ENCODE assay signal across 1 cellular context in the genomic region with DNA sequence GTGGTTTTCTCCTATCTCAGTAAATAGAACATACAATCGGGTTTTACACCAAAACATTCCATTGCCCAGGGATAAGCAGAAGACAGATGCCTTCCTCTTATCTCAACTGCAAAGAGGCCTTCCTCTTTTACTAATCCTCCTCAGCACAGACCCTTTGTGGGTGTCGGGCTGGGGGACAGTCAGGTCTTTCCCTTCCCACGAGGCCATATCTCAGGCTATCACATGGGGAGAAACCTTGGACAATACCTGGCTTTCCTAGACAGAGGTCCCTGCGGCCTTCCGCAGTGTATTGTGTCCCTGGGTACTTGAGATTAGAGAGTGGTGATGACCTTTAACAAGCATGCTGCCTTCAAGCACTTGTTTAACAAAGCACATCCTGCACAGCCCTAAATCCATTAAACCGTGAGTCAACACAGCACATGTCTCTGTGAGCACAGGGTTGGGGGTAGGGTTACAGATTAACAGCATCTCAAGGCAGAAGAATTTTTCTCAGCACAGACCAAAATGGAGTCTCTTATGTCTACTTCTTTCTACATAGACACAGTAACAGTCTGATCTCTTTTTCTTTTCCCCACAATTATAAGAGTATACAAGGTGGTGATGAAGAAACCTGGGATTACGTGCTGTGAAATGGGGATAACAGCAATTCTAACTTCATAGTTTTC.
TF ChIP-seq lines count a peak whose summit lies in the region.
"Not testable (repeated sequence)": the region's sequence is repeated elsewhere in the genome, so short reads cannot be mapped to it uniquely, and the experiment has no call there.

No MANE protein-coding gene starts in this region.

TF ChIP-seq in HepG2, 621 proteins besides CTCF, POLR2A, EP300 and RAD21 (continued from another document):
- TF ChIP-seq, protein P1, sequence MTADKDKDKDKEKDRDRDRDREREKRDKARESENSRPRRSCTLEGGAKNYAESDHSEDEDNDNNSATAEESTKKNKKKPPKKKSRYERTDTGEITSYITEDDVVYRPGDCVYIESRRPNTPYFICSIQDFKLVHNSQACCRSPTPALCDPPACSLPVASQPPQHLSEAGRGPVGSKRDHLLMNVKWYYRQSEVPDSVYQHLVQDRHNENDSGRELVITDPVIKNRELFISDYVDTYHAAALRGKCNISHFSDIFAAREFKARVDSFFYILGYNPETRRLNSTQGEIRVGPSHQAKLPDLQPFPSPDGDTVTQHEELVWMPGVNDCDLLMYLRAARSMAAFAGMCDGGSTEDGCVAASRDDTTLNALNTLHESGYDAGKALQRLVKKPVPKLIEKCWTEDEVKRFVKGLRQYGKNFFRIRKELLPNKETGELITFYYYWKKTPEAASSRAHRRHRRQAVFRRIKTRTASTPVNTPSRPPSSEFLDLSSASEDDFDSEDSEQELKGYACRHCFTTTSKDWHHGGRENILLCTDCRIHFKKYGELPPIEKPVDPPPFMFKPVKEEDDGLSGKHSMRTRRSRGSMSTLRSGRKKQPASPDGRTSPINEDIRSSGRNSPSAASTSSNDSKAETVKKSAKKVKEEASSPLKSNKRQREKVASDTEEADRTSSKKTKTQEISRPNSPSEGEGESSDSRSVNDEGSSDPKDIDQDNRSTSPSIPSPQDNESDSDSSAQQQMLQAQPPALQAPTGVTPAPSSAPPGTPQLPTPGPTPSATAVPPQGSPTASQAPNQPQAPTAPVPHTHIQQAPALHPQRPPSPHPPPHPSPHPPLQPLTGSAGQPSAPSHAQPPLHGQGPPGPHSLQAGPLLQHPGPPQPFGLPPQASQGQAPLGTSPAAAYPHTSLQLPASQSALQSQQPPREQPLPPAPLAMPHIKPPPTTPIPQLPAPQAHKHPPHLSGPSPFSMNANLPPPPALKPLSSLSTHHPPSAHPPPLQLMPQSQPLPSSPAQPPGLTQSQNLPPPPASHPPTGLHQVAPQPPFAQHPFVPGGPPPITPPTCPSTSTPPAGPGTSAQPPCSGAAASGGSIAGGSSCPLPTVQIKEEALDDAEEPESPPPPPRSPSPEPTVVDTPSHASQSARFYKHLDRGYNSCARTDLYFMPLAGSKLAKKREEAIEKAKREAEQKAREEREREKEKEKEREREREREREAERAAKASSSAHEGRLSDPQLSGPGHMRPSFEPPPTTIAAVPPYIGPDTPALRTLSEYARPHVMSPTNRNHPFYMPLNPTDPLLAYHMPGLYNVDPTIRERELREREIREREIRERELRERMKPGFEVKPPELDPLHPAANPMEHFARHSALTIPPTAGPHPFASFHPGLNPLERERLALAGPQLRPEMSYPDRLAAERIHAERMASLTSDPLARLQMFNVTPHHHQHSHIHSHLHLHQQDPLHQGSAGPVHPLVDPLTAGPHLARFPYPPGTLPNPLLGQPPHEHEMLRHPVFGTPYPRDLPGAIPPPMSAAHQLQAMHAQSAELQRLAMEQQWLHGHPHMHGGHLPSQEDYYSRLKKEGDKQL (CRISPR knock-in tag; IDR thresholded peaks at IDR 0.05; ENCODE audit: low read depth), result 0 out of 2 replicates have a peak, but pooled peaks have one; percentile 23
- not testable (repeated sequence) for TF ChIP-seq SOX6, FOXP1 (IDR thresholded peaks at IDR 0.05)
- TF ChIP-seq SOX6 (CRISPR knock-in tag; IDR thresholded peaks at IDR 0.05) (peak; percentile 28; the same call in 1 of the 2 replicates), FOXP1 (CRISPR knock-in tag; IDR thresholded peaks at IDR 0.05) (0 out of 2 replicates have a peak, but pooled peaks have one; percentile 23), RARA (CRISPR knock-in tag; IDR thresholded peaks at IDR 0.05) (peak; percentile 44; the same call in 1 of the 2 replicates), HHEX (CRISPR knock-in tag; IDR thresholded peaks at IDR 0.05) (peak; percentile 51), PITX1 (CRISPR knock-in tag; IDR thresholded peaks at IDR 0.05) (peak; percentile 42; the same call in 1 of the 2 replicates)
- TF ChIP-seq, protein P2, sequence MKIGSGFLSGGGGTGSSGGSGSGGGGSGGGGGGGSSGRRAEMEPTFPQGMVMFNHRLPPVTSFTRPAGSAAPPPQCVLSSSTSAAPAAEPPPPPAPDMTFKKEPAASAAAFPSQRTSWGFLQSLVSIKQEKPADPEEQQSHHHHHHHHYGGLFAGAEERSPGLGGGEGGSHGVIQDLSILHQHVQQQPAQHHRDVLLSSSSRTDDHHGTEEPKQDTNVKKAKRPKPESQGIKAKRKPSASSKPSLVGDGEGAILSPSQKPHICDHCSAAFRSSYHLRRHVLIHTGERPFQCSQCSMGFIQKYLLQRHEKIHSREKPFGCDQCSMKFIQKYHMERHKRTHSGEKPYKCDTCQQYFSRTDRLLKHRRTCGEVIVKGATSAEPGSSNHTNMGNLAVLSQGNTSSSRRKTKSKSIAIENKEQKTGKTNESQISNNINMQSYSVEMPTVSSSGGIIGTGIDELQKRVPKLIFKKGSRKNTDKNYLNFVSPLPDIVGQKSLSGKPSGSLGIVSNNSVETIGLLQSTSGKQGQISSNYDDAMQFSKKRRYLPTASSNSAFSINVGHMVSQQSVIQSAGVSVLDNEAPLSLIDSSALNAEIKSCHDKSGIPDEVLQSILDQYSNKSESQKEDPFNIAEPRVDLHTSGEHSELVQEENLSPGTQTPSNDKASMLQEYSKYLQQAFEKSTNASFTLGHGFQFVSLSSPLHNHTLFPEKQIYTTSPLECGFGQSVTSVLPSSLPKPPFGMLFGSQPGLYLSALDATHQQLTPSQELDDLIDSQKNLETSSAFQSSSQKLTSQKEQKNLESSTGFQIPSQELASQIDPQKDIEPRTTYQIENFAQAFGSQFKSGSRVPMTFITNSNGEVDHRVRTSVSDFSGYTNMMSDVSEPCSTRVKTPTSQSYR (CRISPR knock-in tag; IDR thresholded peaks at IDR 0.05; ENCODE audit: borderline replicate concordance), result peak; percentile 47; the same call in 1 of the 2 replicates
- TF ChIP-seq, protein P3, sequence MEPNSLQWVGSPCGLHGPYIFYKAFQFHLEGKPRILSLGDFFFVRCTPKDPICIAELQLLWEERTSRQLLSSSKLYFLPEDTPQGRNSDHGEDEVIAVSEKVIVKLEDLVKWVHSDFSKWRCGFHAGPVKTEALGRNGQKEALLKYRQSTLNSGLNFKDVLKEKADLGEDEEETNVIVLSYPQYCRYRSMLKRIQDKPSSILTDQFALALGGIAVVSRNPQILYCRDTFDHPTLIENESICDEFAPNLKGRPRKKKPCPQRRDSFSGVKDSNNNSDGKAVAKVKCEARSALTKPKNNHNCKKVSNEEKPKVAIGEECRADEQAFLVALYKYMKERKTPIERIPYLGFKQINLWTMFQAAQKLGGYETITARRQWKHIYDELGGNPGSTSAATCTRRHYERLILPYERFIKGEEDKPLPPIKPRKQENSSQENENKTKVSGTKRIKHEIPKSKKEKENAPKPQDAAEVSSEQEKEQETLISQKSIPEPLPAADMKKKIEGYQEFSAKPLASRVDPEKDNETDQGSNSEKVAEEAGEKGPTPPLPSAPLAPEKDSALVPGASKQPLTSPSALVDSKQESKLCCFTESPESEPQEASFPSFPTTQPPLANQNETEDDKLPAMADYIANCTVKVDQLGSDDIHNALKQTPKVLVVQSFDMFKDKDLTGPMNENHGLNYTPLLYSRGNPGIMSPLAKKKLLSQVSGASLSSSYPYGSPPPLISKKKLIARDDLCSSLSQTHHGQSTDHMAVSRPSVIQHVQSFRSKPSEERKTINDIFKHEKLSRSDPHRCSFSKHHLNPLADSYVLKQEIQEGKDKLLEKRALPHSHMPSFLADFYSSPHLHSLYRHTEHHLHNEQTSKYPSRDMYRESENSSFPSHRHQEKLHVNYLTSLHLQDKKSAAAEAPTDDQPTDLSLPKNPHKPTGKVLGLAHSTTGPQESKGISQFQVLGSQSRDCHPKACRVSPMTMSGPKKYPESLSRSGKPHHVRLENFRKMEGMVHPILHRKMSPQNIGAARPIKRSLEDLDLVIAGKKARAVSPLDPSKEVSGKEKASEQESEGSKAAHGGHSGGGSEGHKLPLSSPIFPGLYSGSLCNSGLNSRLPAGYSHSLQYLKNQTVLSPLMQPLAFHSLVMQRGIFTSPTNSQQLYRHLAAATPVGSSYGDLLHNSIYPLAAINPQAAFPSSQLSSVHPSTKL (CRISPR knock-in tag; IDR thresholded peaks at IDR 0.05), result peak; percentile 58
